ENCODE assay signal across 30 cellular contexts in genomic region chr11:68242616-68243015, GRCh38.
"Had no signal": no experiment of that assay in that cellular context is flagged by ENCODE, and none has a peak within 500 bp of the region (broad histone marks: within the 10 kb centered on the region; RNA-seq: fewer than 3 reads in every experiment).

No MANE protein-coding gene starts in this region.

- FAIRE-seq: colon, endometrium, endothelial cell of umbilical vein, frontal cortex had no signal

- H3K4me3 Mint-ChIP-seq: dendritic cell treated with granulocyte-macrophage colony-stimulating factor and Interleukin-4, amounts not matched to agents 40 ng/mL and 50 ng/mL, for 4 days; effector memory CD8-positive, alpha-beta T cell; endodermal cell had no signal

- H3K4me2 ChIP-seq: hepatocyte had no signal

- ATAC-seq: effector memory CD8-positive, alpha-beta T cell; esophagus mucosa; foreskin keratinocyte; gastrocnemius medialis; gastroesophageal sphincter; heart left ventricle; heart right ventricle had no signal

- H3K4me3 ChIP-seq: colonic mucosa, coronary artery, dorsolateral prefrontal cortex, esophagus muscularis mucosa, esophagus squamous epithelium, gastrocnemius medialis, gastroesophageal sphincter, heart left ventricle, heart right ventricle, hepatocyte had no signal

- H3K4me1 ChIP-seq: colonic mucosa, esophagus muscularis mucosa, esophagus squamous epithelium, foreskin keratinocyte, gastrocnemius medialis, gastroesophageal sphincter, heart left ventricle, heart right ventricle had no signal

- H3K4me1 Mint-ChIP-seq: endodermal cell had no signal

- H3K36me3 ChIP-seq: colonic mucosa, esophagus muscularis mucosa, esophagus squamous epithelium, gastrocnemius medialis, gastroesophageal sphincter, heart left ventricle, heart right ventricle had no signal

- H3K9me3 ChIP-seq: colonic mucosa, esophagus muscularis mucosa, esophagus squamous epithelium, gastrocnemius medialis had no signal

- H3K27me3 ChIP-seq: colonic mucosa, dorsolateral prefrontal cortex, gastrocnemius medialis, gastroesophageal sphincter, hepatocyte had no signal

- DNase-seq: colonic mucosa; cortex of kidney; dermis blood vessel endothelial cell; dorsolateral prefrontal cortex; effector CD4-positive, alpha-beta T cell; effector CD8-positive, alpha-beta T cell; effector memory CD4-positive, alpha-beta T cell; effector memory CD8-positive, alpha-beta T cell; erythroblast; esophagus squamous epithelium; foreskin fibroblast; foreskin keratinocyte; foreskin melanocyte; gastrocnemius medialis; glutamatergic neuron; head of caudate nucleus; heart left ventricle; heart right ventricle had no signal

- H3K79me2 ChIP-seq: hepatocyte had no signal

- H3K9me3 Mint-ChIP-seq: effector memory CD8-positive, alpha-beta T cell had no signal

- H3K27ac Mint-ChIP-seq: dendritic cell treated with granulocyte-macrophage colony-stimulating factor and Interleukin-4, amounts not matched to agents 40 ng/mL and 50 ng/mL, for 4 days; effector memory CD8-positive, alpha-beta T cell; endodermal cell had no signal

- H3K27ac ChIP-seq: colonic mucosa, coronary artery, dorsolateral prefrontal cortex, epithelial cell of prostate, esophagus muscularis mucosa, esophagus squamous epithelium, foreskin keratinocyte, gastrocnemius medialis, gastroesophageal sphincter, heart left ventricle, heart right ventricle, hepatocyte had no signal

- H2AFZ ChIP-seq: hepatocyte had no signal
